16 cellular contexts compared by ENCODE assay signal in genomic region chr20:41482647-41483552, GRCh38.
DNase-seq lines count a peak whose midpoint lies in the region; ATAC-seq, FAIRE-seq and TF ChIP-seq lines count a peak whose summit lies in the region.
"Had no signal": no experiment of that assay in that cellular context is flagged by ENCODE, and none has a peak within 500 bp of the region (broad histone marks: within the 10 kb centered on the region; RNA-seq: fewer than 3 reads in every experiment).

No MANE protein-coding gene starts in this region.

- ATAC-seq in activated CD8-positive, alpha-beta T cell treated with anti-CD3 and anti-CD28 coated beads, Interleukin-2, amount 10 ng/mL, durations not matched to agents 7 days and 5 days, result no peak
- no peak for ATAC-seq in HG02852 (IDR thresholded peaks at IDR 0.05; ENCODE audit: unreplicated experiment)
- ATAC-seq: activated CD8-positive, alpha-beta T cell treated with anti-CD3 and anti-CD28 coated beads for 36 hours; GM12878; HCT116; natural killer cell treated with Interleukin-12 subunit alpha and Interleukin-12 subunit beta and Interleukin-15 and Interleukin-18, amount 100 ng/mL, for 72 hours had no signal

- peaks cover 21% of the 10 kb centered on the region for H3K4me1 Mint-ChIP-seq in activated CD8-positive, alpha-beta T cell treated with anti-CD3 and anti-CD28 coated beads, Interleukin-2, amount 10 ng/mL, durations not matched to agents 7 days and 5 days (ENCODE audit: low read depth)

- CTCF ChIA-PET in activated CD8-positive, alpha-beta T cell treated with anti-CD3 and anti-CD28 coated beads, Interleukin-2, amount 10 ng/mL, durations not matched to agents 7 days and 5 days (lab: Charles Lee), result no interaction called here

- TF ChIP-seq CTCF in AG10803 (conservative IDR thresholded peaks at IDR 0.05; ENCODE audit: low read length), result no peak
- no peak for TF ChIP-seq CTCF in bronchial epithelial cell (IDR thresholded peaks at IDR 0.05; ENCODE audit: insufficient read depth, low read length, severe bottlenecking)

- FAIRE-seq in bronchial epithelial cell (lab: Jason Lieb, UNC), result no peak
- FAIRE-seq: GM12878, GM19239 had no signal

- POLR2A ChIA-PET in activated CD8-positive, alpha-beta T cell treated with anti-CD3 and anti-CD28 coated beads, Interleukin-2, amount 10 ng/mL, durations not matched to agents 7 days and 5 days (lab: Charles Lee), result no interaction called here

- H3K4me3 ChIP-seq in AG10803 (ENCODE audit: low read length) (no peak overlapping the region), bronchial epithelial cell (ENCODE audit: low read depth, low read length) (no peak overlapping the region)
- H3K4me3 ChIP-seq: GM12878 had no signal

- no peaks in the 10 kb centered on the region for H3K9me3 Mint-ChIP-seq in activated CD8-positive, alpha-beta T cell treated with anti-CD3 and anti-CD28 coated beads, Interleukin-2, amount 10 ng/mL, durations not matched to agents 7 days and 5 days (ENCODE audit: insufficient read depth)
- H3K9me3 Mint-ChIP-seq: activated CD8-positive, alpha-beta T cell treated with anti-CD3 and anti-CD28 coated beads for 36 hours; natural killer cell treated with Interleukin-12 subunit alpha and Interleukin-12 subunit beta and Interleukin-15 and Interleukin-18, amount 100 ng/mL, for 72 hours; T-helper 1 cell treated with Interleukin-12 subunit alpha and Interleukin-12 subunit beta and Interleukin-4 antibody, amounts not matched to agents 30 μg/mL and 1 μg/mL, for 36 hours had no signal

- no peak overlapping the region for H3K4me3 Mint-ChIP-seq in activated CD8-positive, alpha-beta T cell treated with anti-CD3 and anti-CD28 coated beads, Interleukin-2, amount 10 ng/mL, durations not matched to agents 7 days and 5 days
- H3K4me3 Mint-ChIP-seq: activated CD8-positive, alpha-beta T cell treated with anti-CD3 and anti-CD28 coated beads for 36 hours; activated naive CD8-positive, alpha-beta T cell treated with anti-CD3 and anti-CD28 coated beads for 36 hours; natural killer cell treated with Interleukin-12 subunit alpha and Interleukin-12 subunit beta and Interleukin-15 and Interleukin-18, amount 100 ng/mL, for 72 hours; T-helper 1 cell treated with Interleukin-12 subunit alpha and Interleukin-12 subunit beta and Interleukin-4 antibody, amounts not matched to agents 30 μg/mL and 1 μg/mL, for 36 hours had no signal

- H3K36me3 ChIP-seq in bronchial epithelial cell (ENCODE audit: control insufficient read depth, insufficient read depth, low read length), result peaks cover 5% of the 10 kb centered on the region

- DNase-seq in AG10803 (ENCODE audit: low read depth) (peak; percentile 97), LHCN-M2 (ENCODE audit: low read depth) (peak; percentile 87), bronchial epithelial cell (ENCODE audit: low read depth) (peak; percentile 12), myocyte (ENCODE audit: low read depth) (peak; percentile 49), erythroblast (lab: John Stamatoyannopoulos, UW) (no peak), T-helper 9 cell (no peak)
- no peak for DNase-seq in activated CD8-positive, alpha-beta T cell treated with anti-CD3 and anti-CD28 coated beads, Interleukin-2, amount 10 ng/mL, durations not matched to agents 7 days and 5 days
- DNase-seq: activated CD8-positive, alpha-beta T cell treated with anti-CD3 and anti-CD28 coated beads for 36 hours; activated naive CD8-positive, alpha-beta T cell treated with anti-CD3 and anti-CD28 coated beads for 36 hours; NCI-H524 had no signal

- H3K27me3 Mint-ChIP-seq in activated CD8-positive, alpha-beta T cell treated with anti-CD3 and anti-CD28 coated beads, Interleukin-2, amount 10 ng/mL, durations not matched to agents 7 days and 5 days (ENCODE audit: low read depth), result no peaks in the 10 kb centered on the region
- H3K27me3 Mint-ChIP-seq: activated CD8-positive, alpha-beta T cell treated with anti-CD3 and anti-CD28 coated beads for 36 hours; activated naive CD8-positive, alpha-beta T cell treated with anti-CD3 and anti-CD28 coated beads for 36 hours; natural killer cell treated with Interleukin-12 subunit alpha and Interleukin-12 subunit beta and Interleukin-15 and Interleukin-18, amount 100 ng/mL, for 72 hours had no signal

- H3K27me3 ChIP-seq in bronchial epithelial cell (ENCODE audit: control insufficient read depth, insufficient read depth, low read length), result no peaks in the 10 kb centered on the region

- no peak overlapping the region for H3K27ac Mint-ChIP-seq in activated CD8-positive, alpha-beta T cell treated with anti-CD3 and anti-CD28 coated beads, Interleukin-2, amount 10 ng/mL, durations not matched to agents 7 days and 5 days
- H3K27ac Mint-ChIP-seq: activated CD8-positive, alpha-beta T cell treated with anti-CD3 and anti-CD28 coated beads for 36 hours; activated naive CD8-positive, alpha-beta T cell treated with anti-CD3 and anti-CD28 coated beads for 36 hours; natural killer cell treated with Interleukin-12 subunit alpha and Interleukin-12 subunit beta and Interleukin-15 and Interleukin-18, amount 100 ng/mL, for 72 hours; T-helper 1 cell treated with Interleukin-12 subunit alpha and Interleukin-12 subunit beta and Interleukin-4 antibody, amounts not matched to agents 30 μg/mL and 1 μg/mL, for 36 hours had no signal

- H3K36me3 Mint-ChIP-seq in activated CD8-positive, alpha-beta T cell treated with anti-CD3 and anti-CD28 coated beads, Interleukin-2, amount 10 ng/mL, durations not matched to agents 7 days and 5 days (ENCODE audit: low read depth), result peaks cover 34% of the 10 kb centered on the region

- no peak for TF ChIP-seq POLR2A in erythroblast (IDR thresholded peaks at IDR 0.05; ENCODE audit: low read length)

Comparison
In these comparisons a context has a peak if more than half of its experiments do, and no peak if none do; other contexts are left out.
1. DNase-seq: peak in AG10803 (single experiment), LHCN-M2 (single experiment), bronchial epithelial cell (single experiment) and myocyte (single experiment); none in activated CD8-positive, alpha-beta T cell treated with anti-CD3 and anti-CD28 coated beads, Interleukin-2, amount 10 ng/mL, durations not matched to agents 7 days and 5 days (single experiment), erythroblast (0 of 2) and T-helper 9 cell (single experiment).